In genomic region chr22:31520036-31520435, GRCh38 we compare ENCODE assay signal across 19 cellular contexts. TPM values are rescaled to one million over a fixed set of nuclear protein-coding genes. Genes with fewer than 3 reads are reported as not detected.
DNase-seq lines count a peak whose midpoint lies in the region; ATAC-seq and TF ChIP-seq lines count a peak whose summit lies in the region.
"Had no signal": no experiment of that assay in that cellular context is flagged by ENCODE, and none has a peak within 500 bp of the region (broad histone marks: within the 10 kb centered on the region; RNA-seq: fewer than 3 reads in every experiment).

No MANE protein-coding gene starts in this region.

- POLR2A ChIA-PET in activated CD4-positive, alpha-beta memory T cell treated with anti-CD3 and anti-CD28 coated beads for 36 hours (lab: Charles Lee) = interaction anchor here (0.9 to 2.6 kb wide), 2 partner anchors 10 to 17 kb away, joined by 3 to 12 read pairs; no protein-coding TSS in a partner anchor
- POLR2A ChIA-PET in activated CD4-positive, alpha-beta memory T cell treated with anti-CD3 and anti-CD28 coated beads, Interleukin-2, amount 10 ng/mL, durations not matched to agents 7 days and 5 days (lab: Charles Lee) = no interaction called here
- POLR2A ChIA-PET in CD8-positive, alpha-beta memory T cell (lab: Charles Lee) = no interaction called here

- H3K36me3 ChIP-seq in CD8-positive, alpha-beta memory T cell (ENCODE audit: insufficient read depth, low read length) = no peaks in the 10 kb centered on the region
- H3K36me3 ChIP-seq in esophagus squamous epithelium = peaks cover 0 to 23% (median 0%) of the 10 kb centered on the region in 3 donors
- H3K36me3 ChIP-seq: MG63, Peyer's patch had no signal

- no peaks in the 10 kb centered on the region for H3K27me3 Mint-ChIP-seq in activated CD4-positive, alpha-beta memory T cell treated with anti-CD3 and anti-CD28 coated beads for 36 hours
- H3K27me3 Mint-ChIP-seq in activated CD4-positive, alpha-beta memory T cell treated with anti-CD3 and anti-CD28 coated beads, Interleukin-2, amount 10 ng/mL, durations not matched to agents 7 days and 5 days = no peaks in the 10 kb centered on the region
- H3K27me3 Mint-ChIP-seq in CD8-positive, alpha-beta memory T cell = no peaks in the 10 kb centered on the region
- no peaks in the 10 kb centered on the region for H3K27me3 Mint-ChIP-seq in activated T-helper 2 cell treated with anti-CD3 and anti-CD28 coated beads, Interferon-gamma antibody, Interleukin-2, Interleukin-4, amounts not matched to agents 10 μg/mL and 5 μg/mL and 100 μg/mL, durations not matched to agents 14 hours and 24 hours and 36 hours (ENCODE audit: low read depth)
- no peaks in the 10 kb centered on the region for H3K27me3 Mint-ChIP-seq in natural killer cell (ENCODE audit: low read depth in 2 of 2)

- no peak overlapping the region for H3K27ac ChIP-seq in CD8-positive, alpha-beta memory T cell (ENCODE audit: low read depth, low read length)
- H3K27ac ChIP-seq in esophagus squamous epithelium = no peak overlapping the region
- H3K27ac ChIP-seq: BLaER1 treated with 17β-estradiol and CSF1 and Interleukin-3, amounts not matched to agents 10 nM and 100 nM; GM23248; Peyer's patch had no signal

- peak overlapping the region; percentile 34 for H3K27ac Mint-ChIP-seq in activated CD4-positive, alpha-beta memory T cell treated with anti-CD3 and anti-CD28 coated beads for 36 hours
- H3K27ac Mint-ChIP-seq in activated CD4-positive, alpha-beta memory T cell treated with anti-CD3 and anti-CD28 coated beads, Interleukin-2, amount 10 ng/mL, durations not matched to agents 7 days and 5 days = no peak overlapping the region
- peak overlapping the region in 5 of 8 donors; percentile 9 to 61 (median 37) for H3K27ac Mint-ChIP-seq in CD8-positive, alpha-beta memory T cell
- peak overlapping the region; percentile 81 for H3K27ac Mint-ChIP-seq in activated T-helper 2 cell treated with anti-CD3 and anti-CD28 coated beads, Interferon-gamma antibody, Interleukin-2, Interleukin-4, amounts not matched to agents 10 μg/mL and 5 μg/mL and 100 μg/mL, durations not matched to agents 14 hours and 24 hours and 36 hours
- peak overlapping the region; percentile 69 to 70 for H3K27ac Mint-ChIP-seq in natural killer cell

- H3K27me3 ChIP-seq in CD8-positive, alpha-beta memory T cell (ENCODE audit: insufficient read depth, low read length, poor library complexity, severe bottlenecking) = no peaks in the 10 kb centered on the region
- no peaks in the 10 kb centered on the region for H3K27me3 ChIP-seq in esophagus squamous epithelium
- H3K27me3 ChIP-seq: BLaER1 treated with 17β-estradiol and CSF1 and Interleukin-3, amounts not matched to agents 10 nM and 100 nM; MG63; Peyer's patch had no signal

- peaks cover 40% of the 10 kb centered on the region for H3K36me3 Mint-ChIP-seq in activated CD4-positive, alpha-beta memory T cell treated with anti-CD3 and anti-CD28 coated beads for 36 hours
- H3K36me3 Mint-ChIP-seq in activated CD4-positive, alpha-beta memory T cell treated with anti-CD3 and anti-CD28 coated beads, Interleukin-2, amount 10 ng/mL, durations not matched to agents 7 days and 5 days (ENCODE audit: low read depth) = peaks cover 49% of the 10 kb centered on the region
- H3K36me3 Mint-ChIP-seq in CD8-positive, alpha-beta memory T cell = peaks cover 0 to 55% (median 14%) of the 10 kb centered on the region in 3 donors
- H3K36me3 Mint-ChIP-seq in activated T-helper 2 cell treated with anti-CD3 and anti-CD28 coated beads, Interferon-gamma antibody, Interleukin-2, Interleukin-4, amounts not matched to agents 10 μg/mL and 5 μg/mL and 100 μg/mL, durations not matched to agents 14 hours and 24 hours and 36 hours (ENCODE audit: low read depth) = peaks cover 83% of the 10 kb centered on the region
- no peaks in the 10 kb centered on the region for H3K36me3 Mint-ChIP-seq in natural killer cell

- peaks cover 60% of the 10 kb centered on the region for H3K4me1 Mint-ChIP-seq in activated CD4-positive, alpha-beta memory T cell treated with anti-CD3 and anti-CD28 coated beads for 36 hours (ENCODE audit: low read depth)
- H3K4me1 Mint-ChIP-seq in activated CD4-positive, alpha-beta memory T cell treated with anti-CD3 and anti-CD28 coated beads, Interleukin-2, amount 10 ng/mL, durations not matched to agents 7 days and 5 days = peaks cover 34% of the 10 kb centered on the region
- H3K4me1 Mint-ChIP-seq in CD8-positive, alpha-beta memory T cell = peaks cover 39 to 70% (median 68%) of the 10 kb centered on the region in 3 donors
- H3K4me1 Mint-ChIP-seq in activated T-helper 2 cell treated with anti-CD3 and anti-CD28 coated beads, Interferon-gamma antibody, Interleukin-2, Interleukin-4, amounts not matched to agents 10 μg/mL and 5 μg/mL and 100 μg/mL, durations not matched to agents 14 hours and 24 hours and 36 hours (ENCODE audit: low read depth) = peaks cover 41% of the 10 kb centered on the region
- peaks cover 26 to 34% of the 10 kb centered on the region in 2 donors for H3K4me1 Mint-ChIP-seq in natural killer cell

- intact Hi-C loops in activated CD4-positive, alpha-beta memory T cell treated with anti-CD3 and anti-CD28 coated beads for 36 hours (cut with micrococcal nuclease) = loop anchor here (1.0 kb wide), 1 partner anchor 23 kb away; no protein-coding TSS in a partner anchor
- intact Hi-C loops in activated T-helper 2 cell treated with anti-CD3 and anti-CD28 coated beads, Interferon-gamma antibody, Interleukin-2, Interleukin-4, amounts not matched to agents 10 μg/mL and 5 μg/mL and 100 μg/mL, durations not matched to agents 14 hours and 24 hours and 36 hours (cut with micrococcal nuclease) = no loop called here
- intact Hi-C loops in natural killer cell (cut with micrococcal nuclease) = no loop called here
- intact Hi-C loops in esophagus squamous epithelium (cut with DNase I) = no loop called here

- no peak for DNase-seq in activated CD4-positive, alpha-beta memory T cell treated with anti-CD3 and anti-CD28 coated beads for 36 hours
- DNase-seq in activated CD4-positive, alpha-beta memory T cell treated with anti-CD3 and anti-CD28 coated beads, Interleukin-2, amount 10 ng/mL, durations not matched to agents 7 days and 5 days = no peak
- DNase-seq in CD8-positive, alpha-beta memory T cell = no peak
- DNase-seq in activated T-helper 2 cell treated with anti-CD3 and anti-CD28 coated beads, Interferon-gamma antibody, Interleukin-2, Interleukin-4, amounts not matched to agents 10 μg/mL and 5 μg/mL and 100 μg/mL, durations not matched to agents 14 hours and 24 hours and 36 hours (ENCODE audit: low spot score) = no peak
- DNase-seq in natural killer cell = no peak
- no peak for DNase-seq in esophagus squamous epithelium (lab: John Stamatoyannopoulos, UW)
- DNase-seq in cortex of kidney (lab: John Stamatoyannopoulos, UW) = no peak
- no peak for DNase-seq in superior temporal gyrus (ENCODE audit: extremely low spot score)
- DNase-seq: COR-L47, DMS153, GM23248, MG63, NCI-H1092 treated with DMSO at 0.1 percent for 48 hours, NCI-H1694, NCI-H446, NCI-H748 treated with DMSO at 0.1 percent for 48 hours, Peyer's patch had no signal

- no peak for ATAC-seq in natural killer cell
- ATAC-seq: HCT116 had no signal

- no peak overlapping the region for H3K4me3 Mint-ChIP-seq in activated CD4-positive, alpha-beta memory T cell treated with anti-CD3 and anti-CD28 coated beads for 36 hours
- H3K4me3 Mint-ChIP-seq in activated CD4-positive, alpha-beta memory T cell treated with anti-CD3 and anti-CD28 coated beads, Interleukin-2, amount 10 ng/mL, durations not matched to agents 7 days and 5 days = no peak overlapping the region
- H3K4me3 Mint-ChIP-seq in CD8-positive, alpha-beta memory T cell = peak overlapping the region in 1 of 7 donors; percentile 41
- no peak overlapping the region for H3K4me3 Mint-ChIP-seq in activated T-helper 2 cell treated with anti-CD3 and anti-CD28 coated beads, Interferon-gamma antibody, Interleukin-2, Interleukin-4, amounts not matched to agents 10 μg/mL and 5 μg/mL and 100 μg/mL, durations not matched to agents 14 hours and 24 hours and 36 hours (ENCODE audit: low read depth)
- no peak overlapping the region for H3K4me3 Mint-ChIP-seq in natural killer cell

- H3K9me3 Mint-ChIP-seq in activated CD4-positive, alpha-beta memory T cell treated with anti-CD3 and anti-CD28 coated beads for 36 hours = peaks cover under 1% of the 10 kb centered on the region
- H3K9me3 Mint-ChIP-seq in activated CD4-positive, alpha-beta memory T cell treated with anti-CD3 and anti-CD28 coated beads, Interleukin-2, amount 10 ng/mL, durations not matched to agents 7 days and 5 days = no peaks in the 10 kb centered on the region
- H3K9me3 Mint-ChIP-seq in CD8-positive, alpha-beta memory T cell = no peaks in the 10 kb centered on the region
- H3K9me3 Mint-ChIP-seq in activated T-helper 2 cell treated with anti-CD3 and anti-CD28 coated beads, Interferon-gamma antibody, Interleukin-2, Interleukin-4, amounts not matched to agents 10 μg/mL and 5 μg/mL and 100 μg/mL, durations not matched to agents 14 hours and 24 hours and 36 hours = peaks cover 2% of the 10 kb centered on the region
- no peaks in the 10 kb centered on the region for H3K9me3 Mint-ChIP-seq in natural killer cell

- TF ChIP-seq CTCF in natural killer cell (IDR thresholded peaks at IDR 0.05) (no peak), esophagus squamous epithelium (IDR thresholded peaks at IDR 0.05) (no peak)

- peaks cover 15% of the 10 kb centered on the region for H3K4me1 ChIP-seq in CD8-positive, alpha-beta memory T cell (ENCODE audit: insufficient read depth, low read length)
- H3K4me1 ChIP-seq in esophagus squamous epithelium = no peaks in the 10 kb centered on the region
- H3K4me1 ChIP-seq: Peyer's patch had no signal

- CTCF ChIA-PET in activated CD4-positive, alpha-beta memory T cell treated with anti-CD3 and anti-CD28 coated beads for 36 hours (lab: Charles Lee) = interaction anchor here (1.3 kb wide), 1 partner anchor 17 kb away, joined by 3 read pairs; no protein-coding TSS in a partner anchor
- CTCF ChIA-PET in activated CD4-positive, alpha-beta memory T cell treated with anti-CD3 and anti-CD28 coated beads, Interleukin-2, amount 10 ng/mL, durations not matched to agents 7 days and 5 days (lab: Charles Lee) = no interaction called here
- CTCF ChIA-PET in CD8-positive, alpha-beta memory T cell (lab: Charles Lee) = interaction anchor here (0.7 kb wide), 1 partner anchor 54 kb away, joined by 3 read pairs; no protein-coding TSS in a partner anchor

- WGBS in esophagus squamous epithelium, 2 donors = 81 to 82% methylated on average over 4 of the region's 4 CpGs

- H3K4me3 ChIP-seq in CD8-positive, alpha-beta memory T cell (ENCODE audit: low read length) = no peak overlapping the region
- no peak overlapping the region for H3K4me3 ChIP-seq in esophagus squamous epithelium
- H3K4me3 ChIP-seq: BLaER1 treated with 17β-estradiol and CSF1 and Interleukin-3, amounts not matched to agents 10 nM and 100 nM; GM23248; MG63; Peyer's patch had no signal

- no peak for TF ChIP-seq POLR2A in esophagus squamous epithelium (IDR thresholded peaks at IDR 0.05)

- H3K9me3 ChIP-seq in CD8-positive, alpha-beta memory T cell (ENCODE audit: low read length) = no peaks in the 10 kb centered on the region
- H3K9me3 ChIP-seq in esophagus squamous epithelium = no peaks in the 10 kb centered on the region
- H3K9me3 ChIP-seq: MG63, Peyer's patch had no signal

RNA-seq across cellular contexts. Expression of gene SFI1, which starts 23.7 kb away (rescaled TPM):
- total RNA-seq in activated CD4-positive, alpha-beta memory T cell treated with anti-CD3 and anti-CD28 coated beads for 36 hours = 100 to 1,000 TPM; 227 to 240 TPM
- total RNA-seq in activated CD4-positive, alpha-beta memory T cell treated with anti-CD3 and anti-CD28 coated beads, Interleukin-2, amount 10 ng/mL, durations not matched to agents 7 days and 5 days = 100 to 1,000 TPM; 140 to 145 TPM
- 100 to 1,000 TPM; 119 to 129 TPM for total RNA-seq in CD8-positive, alpha-beta memory T cell
- polyA plus RNA-seq in CD8-positive, alpha-beta memory T cell = 34.8 TPM
- total RNA-seq in activated T-helper 2 cell treated with anti-CD3 and anti-CD28 coated beads, Interferon-gamma antibody, Interleukin-2, Interleukin-4, amounts not matched to agents 10 μg/mL and 5 μg/mL and 100 μg/mL, durations not matched to agents 14 hours and 24 hours and 36 hours = 409 and 435 TPM in 2 replicates
- total RNA-seq in natural killer cell (100 to 1,000 TPM; 208 to 225 (median 217) TPM), esophagus squamous epithelium (10 to 100 TPM; 11.0 to 20.0 (median 16.4) TPM)

RNA-seq across cellular contexts. Expression of gene EIF4ENIF1, which starts 30.4 kb away (rescaled TPM):
- total RNA-seq in activated CD4-positive, alpha-beta memory T cell treated with anti-CD3 and anti-CD28 coated beads for 36 hours = 10 to 100 TPM; 39.7 to 43.2 TPM
- total RNA-seq in activated CD4-positive, alpha-beta memory T cell treated with anti-CD3 and anti-CD28 coated beads, Interleukin-2, amount 10 ng/mL, durations not matched to agents 7 days and 5 days = 10 to 100 TPM; 35.6 to 37.8 TPM
- total RNA-seq in CD8-positive, alpha-beta memory T cell = 10 to 100 TPM; 52.1 to 53.5 TPM
- polyA plus RNA-seq in CD8-positive, alpha-beta memory T cell = 14.0 TPM
- total RNA-seq in activated T-helper 2 cell treated with anti-CD3 and anti-CD28 coated beads, Interferon-gamma antibody, Interleukin-2, Interleukin-4, amounts not matched to agents 10 μg/mL and 5 μg/mL and 100 μg/mL, durations not matched to agents 14 hours and 24 hours and 36 hours = 96.5 and 103 TPM in 2 replicates
- total RNA-seq in natural killer cell (10 to 100 TPM; 31.1 to 41.7 (median 41.2) TPM), esophagus squamous epithelium (10 to 100 TPM in 3 of 4 donors, 1 to 10 TPM in 1; 8.3 to 14.3 (median 11.2) TPM)

Comparison
In these comparisons a context has a peak if more than half of its experiments do, and no peak if none do; other contexts are left out.
1. RNA of gene SFI1, which starts 23.7 kb away (total RNA-seq): 409 to 435 TPM in activated T-helper 2 cell treated with anti-CD3 and anti-CD28 coated beads, Interferon-gamma antibody, Interleukin-2, Interleukin-4, amounts not matched to agents 10 μg/mL and 5 μg/mL and 100 μg/mL, durations not matched to agents 14 hours and 24 hours and 36 hours, 227 to 240 TPM in activated CD4-positive, alpha-beta memory T cell treated with anti-CD3 and anti-CD28 coated beads for 36 hours, 208 to 225 TPM in natural killer cell, 140 to 145 TPM in activated CD4-positive, alpha-beta memory T cell treated with anti-CD3 and anti-CD28 coated beads, Interleukin-2, amount 10 ng/mL, durations not matched to agents 7 days and 5 days and 119 to 129 TPM in CD8-positive, alpha-beta memory T cell; 11.0 to 20.0 TPM in esophagus squamous epithelium; every median in the first group is over 4 times any median in the second.